Comparison of ENCODE assay signal across 8 cellular contexts in genomic region chr2:209977386-209978239, GRCh38. TPM values are rescaled to one million over a fixed set of nuclear protein-coding genes. Genes with fewer than 3 reads are reported as not detected.
DNase-seq lines count a peak whose midpoint lies in the region; ATAC-seq and TF ChIP-seq lines count a peak whose summit lies in the region.

No MANE protein-coding gene starts in this region.

- no peak overlapping the region for H3K4me2 ChIP-seq in SU-DHL-6 (ENCODE audit: low read depth, low read length, poor library complexity, severe bottlenecking)

- H3K9me3 ChIP-seq in SU-DHL-6 (ENCODE audit: insufficient read depth, low read length) (no peaks in the 10 kb centered on the region), tibial nerve (no peaks in the 10 kb centered on the region)

- WGBS in tibial nerve, 2 donors: 90 to 92% methylated on average over 2 of the region's 2 CpGs

- no peak overlapping the region for H2AFZ ChIP-seq in SU-DHL-6 (ENCODE audit: low read depth, low read length, severe bottlenecking)

- H3K27ac Mint-ChIP-seq in activated CD4-positive, alpha-beta T cell treated with anti-CD3 and anti-CD28 coated beads, Interleukin-2, amount 10 ng/mL, durations not matched to agents 24 days and 14 days: no peak overlapping the region
- H3K27ac Mint-ChIP-seq in activated naive CD4-positive, alpha-beta T cell treated with anti-CD3 and anti-CD28 coated beads, Interleukin-2, amount 50 U/mL, for 72 hours: no peak overlapping the region

- no peak overlapping the region for H3K4me3 ChIP-seq in SU-DHL-6 (ENCODE audit: insufficient read depth, low read length, poor library complexity, severe bottlenecking)
- H3K4me3 ChIP-seq in tibial nerve: no peak overlapping the region

- no peaks in the 10 kb centered on the region for H3K36me3 ChIP-seq in SU-DHL-6 (ENCODE audit: low read length)
- H3K36me3 ChIP-seq in tibial nerve: no peaks in the 10 kb centered on the region

- H3K27me3 ChIP-seq in SU-DHL-6 (ENCODE audit: low read length) (no peaks in the 10 kb centered on the region), tibial nerve (no peaks in the 10 kb centered on the region)

- H3K9ac ChIP-seq in SU-DHL-6 (ENCODE audit: low read length): no peak overlapping the region

- no peaks in the 10 kb centered on the region for H3K4me1 Mint-ChIP-seq in activated CD4-positive, alpha-beta T cell treated with anti-CD3 and anti-CD28 coated beads, Interleukin-2, amount 10 ng/mL, durations not matched to agents 24 days and 14 days

- TF ChIP-seq EP300 in Ishikawa (IDR thresholded peaks at IDR 0.05; ENCODE audit: borderline replicate concordance) (no peak), tibial nerve (IDR thresholded peaks at IDR 0.05) (no peak)

- H3K27me3 Mint-ChIP-seq in activated CD4-positive, alpha-beta T cell treated with anti-CD3 and anti-CD28 coated beads, Interleukin-2, amount 10 ng/mL, durations not matched to agents 24 days and 14 days: peaks cover 10% of the 10 kb centered on the region

- TF ChIP-seq POLR2A in tibial nerve (IDR thresholded peaks at IDR 0.05): no peak

- H3K4me1 ChIP-seq in tibial nerve: no peaks in the 10 kb centered on the region

- DNase-seq in DMS153 (lab: John Stamatoyannopoulos, UW): peak; percentile 21
- DNase-seq in glomerular visceral epithelial cell (ENCODE audit: extremely low spot score): peak; percentile 45
- DNase-seq in tibial nerve (ENCODE audit: low spot score in 2 of 2): no peak
- no peak for DNase-seq in activated CD4-positive, alpha-beta T cell treated with anti-CD3 and anti-CD28 coated beads, Interleukin-2, amount 10 ng/mL, durations not matched to agents 24 days and 14 days
- DNase-seq in activated naive CD4-positive, alpha-beta T cell treated with anti-CD3 and anti-CD28 coated beads, Interleukin-2, amount 50 U/mL, for 72 hours (ENCODE audit: low spot score in 2 of 2): no peak

- peak; percentile 52 for ATAC-seq in GM19467 (IDR thresholded peaks at IDR 0.05; ENCODE audit: unreplicated experiment)
- ATAC-seq in activated naive CD4-positive, alpha-beta T cell treated with anti-CD3 and anti-CD28 coated beads, Interleukin-2, amount 50 U/mL, for 72 hours: no peak

- H3K27ac ChIP-seq in SU-DHL-6 (ENCODE audit: low read depth, low read length): no peak overlapping the region
- no peak overlapping the region for H3K27ac ChIP-seq in tibial nerve

- H3K79me2 ChIP-seq in SU-DHL-6 (ENCODE audit: insufficient read depth, low read length): no peaks in the 10 kb centered on the region

- H3K36me3 Mint-ChIP-seq in activated CD4-positive, alpha-beta T cell treated with anti-CD3 and anti-CD28 coated beads, Interleukin-2, amount 10 ng/mL, durations not matched to agents 24 days and 14 days (ENCODE audit: low read depth): no peaks in the 10 kb centered on the region
- no peaks in the 10 kb centered on the region for H3K36me3 Mint-ChIP-seq in activated naive CD4-positive, alpha-beta T cell treated with anti-CD3 and anti-CD28 coated beads, Interleukin-2, amount 50 U/mL, for 72 hours

- intact Hi-C loops in activated CD4-positive, alpha-beta T cell treated with anti-CD3 and anti-CD28 coated beads, Interleukin-2, amount 10 ng/mL, durations not matched to agents 24 days and 14 days (cut with micrococcal nuclease): loop anchor here (1.0 kb wide), 2 partner anchors 218 to 222 kb away; no protein-coding TSS in a partner anchor

- TF ChIP-seq CTCF in SU-DHL-6 (IDR thresholded peaks at IDR 0.05; ENCODE audit: insufficient read depth, low read length, poor library complexity, severe bottlenecking) (peak; percentile 49), tibial nerve (IDR thresholded peaks at IDR 0.05) (peak; percentile 38 to 72 (median 60))

- no peak overlapping the region for H3K4me3 Mint-ChIP-seq in activated CD4-positive, alpha-beta T cell treated with anti-CD3 and anti-CD28 coated beads, Interleukin-2, amount 10 ng/mL, durations not matched to agents 24 days and 14 days

- H3K9me3 Mint-ChIP-seq in activated CD4-positive, alpha-beta T cell treated with anti-CD3 and anti-CD28 coated beads, Interleukin-2, amount 10 ng/mL, durations not matched to agents 24 days and 14 days: no peaks in the 10 kb centered on the region
- H3K9me3 Mint-ChIP-seq in activated naive CD4-positive, alpha-beta T cell treated with anti-CD3 and anti-CD28 coated beads, Interleukin-2, amount 50 U/mL, for 72 hours: no peaks in the 10 kb centered on the region

- no peaks in the 10 kb centered on the region for H4K20me1 ChIP-seq in SU-DHL-6 (ENCODE audit: low read depth, low read length)

- H3K9me2 ChIP-seq in SU-DHL-6 (replicated peaks; ENCODE audit: insufficient read depth, low read length): no peaks in the 10 kb centered on the region

- TF ChIP-seq RAD21 in Ishikawa (IDR thresholded peaks at IDR 0.05; ENCODE audit: low read depth): peak; percentile 69

- no peaks in the 10 kb centered on the region for H3F3A ChIP-seq in SU-DHL-6 (ENCODE audit: insufficient read depth)

TF ChIP-seq in Ishikawa, 13 proteins besides CTCF, POLR2A, EP300 and RAD21:
- no peak for TF ChIP-seq CREB1 (IDR thresholded peaks at IDR 0.05; ENCODE audit: low read depth)
TF ChIP-seq in Ishikawa: peak in this region for 0.

RNA-seq across cellular contexts. Expression of gene RPE, which starts 24.8 kb away (rescaled TPM):
- total RNA-seq in tibial nerve: 10 to 100 TPM; 42.0 to 83.0 (median 58.5) TPM
- 61.4 and 64.1 TPM in 2 replicates for total RNA-seq in activated CD4-positive, alpha-beta T cell treated with anti-CD3 and anti-CD28 coated beads, Interleukin-2, amount 10 ng/mL, durations not matched to agents 24 days and 14 days
- total RNA-seq in activated naive CD4-positive, alpha-beta T cell treated with anti-CD3 and anti-CD28 coated beads, Interleukin-2, amount 50 U/mL, for 72 hours: 10 to 100 TPM; 39.0 to 61.6 TPM

Comparison
In these comparisons a context has a peak if more than half of its experiments do, and no peak if none do; other contexts are left out.
1. DNase-seq: peak in DMS153 (single experiment) and glomerular visceral epithelial cell (single experiment); none in tibial nerve (0 of 2), activated CD4-positive, alpha-beta T cell treated with anti-CD3 and anti-CD28 coated beads, Interleukin-2, amount 10 ng/mL, durations not matched to agents 24 days and 14 days (single experiment) and activated naive CD4-positive, alpha-beta T cell treated with anti-CD3 and anti-CD28 coated beads, Interleukin-2, amount 50 U/mL, for 72 hours (0 of 2).